Comparison of ENCODE assay signal across 27 cellular contexts in genomic region chr20:42961771-42962170, GRCh38.
"Had no signal": no experiment of that assay in that cellular context is flagged by ENCODE, and none has a peak within 500 bp of the region (broad histone marks: within the 10 kb centered on the region; RNA-seq: fewer than 3 reads in every experiment).

No MANE protein-coding gene starts in this region.

- H3K27me3 ChIP-seq: dorsolateral prefrontal cortex, foreskin keratinocyte, ovary, sigmoid colon, suprapubic skin, transverse colon, upper lobe of right lung, uterus had no signal

- H3K27ac ChIP-seq: dorsolateral prefrontal cortex, esophagus muscularis mucosa, foreskin keratinocyte, gastroesophageal sphincter, heart left ventricle, left lung, ovary, sigmoid colon, suprapubic skin, transverse colon, upper lobe of right lung, uterus had no signal

- ATAC-seq: foreskin keratinocyte; gastroesophageal sphincter; heart left ventricle; left cardiac atrium; left lung; naive thymus-derived CD8-positive, alpha-beta T cell; stimulated activated naive CD8-positive, alpha-beta T cell treated with anti-CD3 and anti-CD28 coated beads, Interleukin-15, amount 100 ng/mL, for 72 hours; upper lobe of right lung had no signal

- H3K4me3 ChIP-seq: dorsolateral prefrontal cortex, esophagus muscularis mucosa, gastroesophageal sphincter, heart left ventricle, left lung, ovary, sigmoid colon, suprapubic skin, transverse colon, upper lobe of right lung, uterus had no signal

- H3K36me3 ChIP-seq: esophagus muscularis mucosa, gastroesophageal sphincter, heart left ventricle, left lung, ovary, sigmoid colon, suprapubic skin, transverse colon, upper lobe of right lung, uterus had no signal

- H3K4me1 ChIP-seq: esophagus muscularis mucosa, foreskin keratinocyte, gastroesophageal sphincter, heart left ventricle, left lung, suprapubic skin, transverse colon, upper lobe of right lung, uterus had no signal

- DNase-seq: dorsolateral prefrontal cortex; effector CD4-positive, alpha-beta T cell; foreskin keratinocyte; heart left ventricle; hippocampal formation; left cardiac atrium; left lung; mesenchymal stem cell; naive thymus-derived CD8-positive, alpha-beta T cell; nephron progenitor cell; nucleus accumbens; ovary; posterior cingulate gyrus; retina; sigmoid colon; stimulated activated CD4-positive, alpha-beta T cell treated with anti-CD3 and anti-CD28 coated beads, Interleukin-12 subunit alpha, Interleukin-12 subunit beta, amount 100 ng/mL, for 4 hours; stimulated activated CD4-positive, alpha-beta T cell treated with anti-CD3 and anti-CD28 coated beads, Interleukin-1b, Interleukin-23, amount 100 ng/mL, for 48 hours; stimulated activated CD4-positive, alpha-beta T cell treated with anti-CD3 and anti-CD28 coated beads, Interleukin-4, amount 100 ng/mL, for 1 hour; stimulated activated CD8-positive, alpha-beta memory T cell treated with anti-CD3 and anti-CD28 coated beads, Interleukin-4, amount 100 ng/mL, for 48 hours; stimulated activated naive CD4-positive, alpha-beta T cell; stimulated activated naive CD8-positive, alpha-beta T cell treated with anti-CD3 and anti-CD28 coated beads, Interleukin-15, amount 100 ng/mL, for 72 hours; transverse colon; upper lobe of right lung; uterus had no signal

- H3K9me3 ChIP-seq: esophagus muscularis mucosa, heart left ventricle, left lung, ovary, sigmoid colon, suprapubic skin, transverse colon, upper lobe of right lung, uterus had no signal
